30 cellular contexts compared by ENCODE assay signal in the genomic region with DNA sequence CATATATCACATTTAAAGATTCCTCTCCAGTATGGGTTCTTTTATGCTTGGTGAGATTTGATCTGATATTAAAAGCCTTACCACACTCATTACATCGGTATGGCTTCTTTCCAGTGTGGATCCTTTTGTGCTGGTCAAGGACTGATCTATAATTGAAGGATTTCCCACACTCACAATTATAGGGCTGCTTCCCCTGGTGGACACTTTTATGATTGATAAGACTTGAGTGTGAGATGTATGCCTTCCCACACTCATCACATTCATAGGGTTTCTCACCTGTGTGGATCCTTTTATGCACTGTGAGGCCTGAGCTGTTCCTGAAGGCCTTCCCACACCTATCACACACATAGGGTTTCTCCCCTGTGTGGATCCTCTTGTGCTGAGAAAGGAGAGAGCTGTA. TPM values are rescaled to one million over a fixed set of nuclear protein-coding genes. Genes with fewer than 3 reads are reported as not detected.
DNase-seq lines count a peak whose midpoint lies in the region; ATAC-seq, FAIRE-seq and TF ChIP-seq lines count a peak whose summit lies in the region.
"Had no signal": no experiment of that assay in that cellular context is flagged by ENCODE, and none has a peak within 500 bp of the region (broad histone marks: within the 10 kb centered on the region; RNA-seq: fewer than 3 reads in every experiment).

No MANE protein-coding gene starts in this region.

- in situ Hi-C loops in K562 (cut with MboI): no loop called here

- H3K4me2 ChIP-seq in DOHH2 (ENCODE audit: low read length): no peak overlapping the region
- H3K4me2 ChIP-seq in K562 (ENCODE audit: insufficient read depth, low read length): no peak overlapping the region
- no peak overlapping the region for H3K4me2 ChIP-seq in osteoblast (ENCODE audit: insufficient read depth, low read length)
- H3K4me2 ChIP-seq: PC-9 had no signal

- no peak for TF ChIP-seq RAD21 in K562 (CRISPR knock-in tag; conservative IDR thresholded peaks at IDR 0.05 in 1 of 2, IDR thresholded peaks at IDR 0.05 in 1 of 2)

- H3K4me3 ChIP-seq in DOHH2 (ENCODE audit: low read length) (no peak overlapping the region), HEK293 (ENCODE audit: low read depth, low read length) (no peak overlapping the region), K562 (no peak overlapping the region), osteoblast (ENCODE audit: insufficient read depth, low read length) (peak overlapping the region; percentile 21)
- H3K4me3 ChIP-seq: MG63, PC-9, SJSA1 had no signal

- H3K36me3 ChIP-seq in DOHH2 (ENCODE audit: control insufficient read depth, low read length): peaks cover 65% of the 10 kb centered on the region
- peaks cover 5 to 69% of the 10 kb centered on the region in 2 experiments; a peak in 2 of 3 replicates for H3K36me3 ChIP-seq in HEK293 (ENCODE audit: control insufficient read depth in 2 of 2, insufficient read depth in 1 of 2, low read length in 2 of 2)
- peaks cover 47% of the 10 kb centered on the region for H3K36me3 ChIP-seq in K562 (ENCODE audit: control insufficient read depth, insufficient read depth, low read length)
- H3K36me3 ChIP-seq in osteoblast (ENCODE audit: insufficient read depth, low read length): peaks cover 49% of the 10 kb centered on the region

- no peak for FAIRE-seq in K562 (lab: Jason Lieb, UNC)
- FAIRE-seq: G401.6, GM12892, HTR-8/SVneo had no signal

- H3K79me2 ChIP-seq in DOHH2 (ENCODE audit: control insufficient read depth, low read length) (peaks cover 13% of the 10 kb centered on the region), K562 (ENCODE audit: control insufficient read depth, insufficient read depth, low read length) (no peaks in the 10 kb centered on the region), osteoblast (ENCODE audit: insufficient read depth, low read length) (no peaks in the 10 kb centered on the region)

- no peak overlapping the region for H3K9ac ChIP-seq in K562 (ENCODE audit: insufficient read depth in 1 of 2, low read depth in 2 of 2, low read length in 2 of 2)

- H3K9me1 ChIP-seq in K562 (ENCODE audit: control insufficient read depth, insufficient read depth, low read length): no peaks in the 10 kb centered on the region

- peaks cover 3% of the 10 kb centered on the region; the same call in 1 of the 2 replicates for H3F3A ChIP-seq in DOHH2 (ENCODE audit: control insufficient read depth, insufficient read depth)

- POLR2A ChIA-PET in HEK293 (lab: Yijun Ruan, JAX): no interaction called here
- POLR2A ChIA-PET in K562 (lab: Yijun Ruan, JAX): interaction anchor here (0.6 kb wide), 1 partner anchor 251 kb away, joined by 3 read pairs; no protein-coding TSS in a partner anchor

- no peak for ATAC-seq in K562
- no peak for ATAC-seq in GM19351 (IDR thresholded peaks at IDR 0.05; ENCODE audit: unreplicated experiment)
- no peak for ATAC-seq in GM19328 (IDR thresholded peaks at IDR 0.05; ENCODE audit: unreplicated experiment)

- H3K9me3 ChIP-seq in DOHH2 (ENCODE audit: control insufficient read depth, insufficient read depth, low read length) (peaks cover 17% of the 10 kb centered on the region; the same call in 1 of the 2 replicates), HEK293 (ENCODE audit: control insufficient read depth, insufficient read depth, low read depth, low read length) (no peaks in the 10 kb centered on the region), K562 (replicated peaks; ENCODE audit: control insufficient read depth, insufficient read depth, low read depth, low read length) (peaks cover 50% of the 10 kb centered on the region), osteoblast (ENCODE audit: low read depth, low read length) (peaks cover 43% of the 10 kb centered on the region)

- peak in 1 of 4 experiments; percentile 26 for DNase-seq in K562 (ENCODE audit: extremely low read depth in 1 of 4, low spot score in 3 of 4)
- no peak for DNase-seq in osteoblast (ENCODE audit: insufficient read length, low spot score, missing footprints)
- no peak for DNase-seq in SK-N-DZ (ENCODE audit: low spot score)
- DNase-seq: CD4-positive, CD25-positive, alpha-beta regulatory T cell; DMS53; GOT3; HCEC 1CT; KBM-7; MG63; NCI-H1105 treated with DMSO at 0.1 percent for 48 hours; NCI-H146; NCI-H1930; NCI-H446; NCI-H524 treated with DMSO at 0.1 percent for 48 hours; NCI-H774; PC-9; Right ventricle myocardium superior; RPMI8226 had no signal

- H2AFZ ChIP-seq in K562 (ENCODE audit: low read depth, low read length) (no peak overlapping the region), osteoblast (ENCODE audit: low read length) (no peak overlapping the region)
- H2AFZ ChIP-seq: PC-9 had no signal

- H4K20me1 ChIP-seq in DOHH2 (ENCODE audit: control insufficient read depth, insufficient read depth, low read depth, low read length) (no peaks in the 10 kb centered on the region), K562 (replicated peaks; ENCODE audit: control insufficient read depth, insufficient read depth, low read length) (no peaks in the 10 kb centered on the region), osteoblast (ENCODE audit: insufficient read depth, low read length) (no peaks in the 10 kb centered on the region)

- no TSS peak for BruUV-seq in K562 (replicated peaks; lab: Mats Ljungman, UMichigan)

- no peak for TF ChIP-seq EP300 in K562 (IDR thresholded peaks at IDR 0.05; ENCODE audit: low read length)

- H3K9me2 ChIP-seq in DOHH2 (replicated peaks; ENCODE audit: control insufficient read depth, low read length): no peaks in the 10 kb centered on the region

- CTCF ChIA-PET in HEK293 (lab: Yijun Ruan, JAX) (interaction anchor here (0.6 kb wide), 1 partner anchor 180 kb away, joined by 4 read pairs; no protein-coding TSS in a partner anchor), K562 (lab: Yijun Ruan, JAX; ENCODE audit: low intra/inter-chr PET ratio) (no interaction called here)

- no peak for TF ChIP-seq POLR2A in K562 (conservative IDR thresholded peaks at IDR 0.05)

- H3K4me1 ChIP-seq in DOHH2 (ENCODE audit: control insufficient read depth, low read length) (no peaks in the 10 kb centered on the region), HEK293 (ENCODE audit: control insufficient read depth, insufficient read depth, low read length) (no peaks in the 10 kb centered on the region), K562 (replicated peaks in 1 of 2; ENCODE audit: control insufficient read depth in 2 of 2, insufficient read depth in 2 of 2, low read length in 2 of 2) (no peaks in the 10 kb centered on the region), osteoblast (ENCODE audit: insufficient read depth, low read length) (no peaks in the 10 kb centered on the region)
- H3K4me1 ChIP-seq: SJSA1 had no signal

- H3K27me3 ChIP-seq in DOHH2 (ENCODE audit: control insufficient read depth, low read length): no peaks in the 10 kb centered on the region
- H3K27me3 ChIP-seq in K562 (ENCODE audit: control insufficient read depth in 2 of 2, insufficient read depth in 2 of 2, low read length in 2 of 2): no peaks in the 10 kb centered on the region
- H3K27me3 ChIP-seq in osteoblast (ENCODE audit: insufficient read depth, low read length): no peaks in the 10 kb centered on the region
- H3K27me3 ChIP-seq: MG63, SJSA1 had no signal

- WGBS in K562 (ENCODE audit: insufficient coverage, low coverage, missing lambda C conversion rate): 100% methylated on average over 1 of the region's 1 CpG

- intact Hi-C loops in K562 (cut with micrococcal nuclease): no loop called here

- H3K27ac ChIP-seq in DOHH2 (ENCODE audit: low read depth, low read length) (no peak overlapping the region), HEK293 (ENCODE audit: extremely low read depth, low read depth, low read length) (no peak overlapping the region), K562 (ENCODE audit: extremely low read depth, low read depth, low read length) (no peak overlapping the region), osteoblast (ENCODE audit: low read depth, low read length) (no peak overlapping the region)
- H3K27ac ChIP-seq: PC-9, SJSA1 had no signal

- TF ChIP-seq CTCF in DOHH2 (IDR thresholded peaks at IDR 0.05; ENCODE audit: low read depth, low read length, poor library complexity, severe bottlenecking) (peak; percentile 24), HEK293 (tag by site-specific recombination; IDR thresholded peaks at IDR 0.05) (no peak), K562 (IDR thresholded peaks at IDR 0.05 in 2 of 3, conservative IDR thresholded peaks at IDR 0.05 in 1 of 3; ENCODE audit: insufficient read depth in 2 of 3, low read depth in 1 of 3, low read length in 3 of 3) (no peak), osteoblast (IDR thresholded peaks at IDR 0.05; ENCODE audit: extremely low read depth, low read depth, low read length) (no peak)

RNA-seq across cellular contexts. Expression of a gene that starts 12.2 kb away (rescaled TPM):
- total RNA-seq in K562 (2011; cell fraction: chromatin; rRNA removed; ENCODE audit: low replicate concordance): 20.6 and 74.4 TPM in 2 replicates
- total RNA-seq in K562 (2011; cell fraction: nucleolus; rRNA removed): 10.7 and 15.1 TPM in 2 replicates
- total RNA-seq in K562 (2011; cell fraction: nucleoplasm; rRNA removed): 20.2 and 22.8 TPM in 2 replicates
- total RNA-seq in K562 (2014; rRNA removed) (18.9 and 22.2 TPM in 2 replicates), K562 (2014; rRNA removed; fragmentation: Illumina TruSeq; extraction: Trizol) (32.8 and 33.9 TPM in 2 replicates), K562 (2015; rRNA removed; fragmentation: Illumina TruSeq; extraction: Trizol) (25.8 and 28.8 TPM in 2 replicates), K562 (2021) (22.9 and 24.0 TPM in 2 replicates), osteoblast (12.4 and 18.1 TPM in 2 replicates)
- polyA plus RNA-seq in K562 (2011; rRNA removed) (37.5 and 38.6 TPM in 2 replicates), K562 (2014; fragmentation: Illumina TruSeq; extraction: Trizol) (21.6 and 25.0 TPM in 2 replicates), K562 (2014; fragmentation: Nextera tagmentation; extraction: Ambion mirVana) (10 to 100 TPM; 12.2 to 18.1 TPM), K562 (2014; rRNA removed) (19.2 and 32.9 TPM in 2 replicates)
- polyA plus RNA-seq in K562 (2011; cell fraction: cytosol; rRNA removed): 4.0 and 9.8 TPM in 2 replicates
- 41.6 and 58.9 TPM in 2 replicates for polyA plus RNA-seq in K562 (2011; cell fraction: nucleus; rRNA removed)
- polyA plus RNA-seq in K562 (2012): 22.2 and 23.9 TPM in 2 replicates
- 45.8 and 63.5 TPM in 2 replicates for polyA minus RNA-seq in K562 (2011; rRNA and poly(A)+ RNA removed)
- polyA minus RNA-seq in K562 (2011; cell fraction: cytosol; rRNA and poly(A)+ RNA removed): 13.9 and 14.1 TPM in 2 replicates
- 17.5 and 36.4 TPM in 2 replicates for polyA minus RNA-seq in K562 (2011; cell fraction: nucleus; rRNA and poly(A)+ RNA removed)
- polyA plus RNA-seq in SK-N-DZ (2014; cell fraction: cytosol; rRNA removed): 22.9 and 31.3 TPM in 2 replicates
- polyA plus RNA-seq in SK-N-DZ (2014; cell fraction: nucleus; rRNA removed): 42.3 and 55.6 TPM in 2 replicates

RNA-seq across cellular contexts. Expression of a gene that starts 46.3 kb away (rescaled TPM):
- 73.7 and 86.6 TPM in 2 replicates for total RNA-seq in K562 (2011; cell fraction: chromatin; rRNA removed; ENCODE audit: low replicate concordance)
- total RNA-seq in K562 (2011; cell fraction: nucleolus; rRNA removed): 95.9 and 106 TPM in 2 replicates
- 91.3 and 109 TPM in 2 replicates for total RNA-seq in K562 (2011; cell fraction: nucleoplasm; rRNA removed)
- total RNA-seq in K562 (2014; rRNA removed): 56.1 and 59.2 TPM in 2 replicates
- total RNA-seq in K562 (2014; rRNA removed; fragmentation: Illumina TruSeq; extraction: Trizol): 34.4 and 37.9 TPM in 2 replicates
- 49.0 and 50.9 TPM in 2 replicates for total RNA-seq in K562 (2015; rRNA removed; fragmentation: Illumina TruSeq; extraction: Trizol)
- total RNA-seq in K562 (2021): 71.7 and 82.7 TPM in 2 replicates
- polyA plus RNA-seq in K562 (2011; rRNA removed): 42.9 and 52.4 TPM in 2 replicates
- polyA plus RNA-seq in K562 (2011; cell fraction: cytosol; rRNA removed): 63.9 and 119 TPM in 2 replicates
- polyA plus RNA-seq in K562 (2011; cell fraction: nucleus; rRNA removed): 59.1 and 67.4 TPM in 2 replicates
- 75.0 and 92.9 TPM in 2 replicates for polyA plus RNA-seq in K562 (2012)
- polyA plus RNA-seq in K562 (2014; fragmentation: Illumina TruSeq; extraction: Trizol): 44.5 and 50.6 TPM in 2 replicates
- polyA plus RNA-seq in K562 (2014; fragmentation: Nextera tagmentation; extraction: Ambion mirVana): 1 to 10 TPM; 3.9 to 5.1 TPM
- polyA plus RNA-seq in K562 (2014; rRNA removed): 64.2 and 72.6 TPM in 2 replicates
- 36.0 and 42.1 TPM in 2 replicates for polyA minus RNA-seq in K562 (2011; rRNA and poly(A)+ RNA removed)
- polyA minus RNA-seq in K562 (2011; cell fraction: cytosol; rRNA and poly(A)+ RNA removed): 40.6 and 47.7 TPM in 2 replicates
- 18.3 and 30.5 TPM in 2 replicates for polyA minus RNA-seq in K562 (2011; cell fraction: nucleus; rRNA and poly(A)+ RNA removed)
- total RNA-seq in osteoblast: 104 and 113 TPM in 2 replicates
- 40.8 and 45.6 TPM in 2 replicates for polyA plus RNA-seq in SK-N-DZ (2014; cell fraction: cytosol; rRNA removed)
- 42.4 and 44.6 TPM in 2 replicates for polyA plus RNA-seq in SK-N-DZ (2014; cell fraction: nucleus; rRNA removed)

RNA-seq across cellular contexts. Expression of a gene that starts 50.1 kb away (rescaled TPM):
- total RNA-seq in K562 (2011; cell fraction: chromatin; rRNA removed; ENCODE audit: low replicate concordance): 0.16 TPM in 1 of 2 replicates, not detected in the other
- not detected in 2 replicates for total RNA-seq in K562 (2011; cell fraction: nucleolus; rRNA removed)
- not detected in 2 replicates for total RNA-seq in K562 (2011; cell fraction: nucleoplasm; rRNA removed)
- 0.18 TPM in 1 of 2 replicates, not detected in the other for total RNA-seq in K562 (2014; rRNA removed)
- total RNA-seq in K562 (2014; rRNA removed; fragmentation: Illumina TruSeq; extraction: Trizol): 0.07 TPM in 1 of 2 replicates, not detected in the other
- total RNA-seq in K562 (2015; rRNA removed; fragmentation: Illumina TruSeq; extraction: Trizol): 0.15 TPM in 1 of 2 replicates, not detected in the other
- 0.13 TPM in 1 of 2 replicates, not detected in the other for total RNA-seq in K562 (2021)
- polyA plus RNA-seq in K562 (2011; rRNA removed): not detected in 2 replicates
- not detected in 2 replicates for polyA plus RNA-seq in K562 (2011; cell fraction: cytosol; rRNA removed)
- polyA plus RNA-seq in K562 (2011; cell fraction: nucleus; rRNA removed): 0.13 TPM in 1 of 2 replicates, not detected in the other
- 0.15 and 0.27 TPM in 2 replicates for polyA plus RNA-seq in K562 (2012)
- polyA plus RNA-seq in K562 (2014; fragmentation: Illumina TruSeq; extraction: Trizol): 0.04 TPM in 1 of 2 replicates, not detected in the other
- polyA plus RNA-seq in K562 (2014; fragmentation: Nextera tagmentation; extraction: Ambion mirVana): not detected
- 0.22 TPM in 1 of 2 replicates, not detected in the other for polyA plus RNA-seq in K562 (2014; rRNA removed)
- polyA minus RNA-seq in K562 (2011; rRNA and poly(A)+ RNA removed): not detected in 2 replicates
- polyA minus RNA-seq in K562 (2011; cell fraction: cytosol; rRNA and poly(A)+ RNA removed): not detected in 2 replicates
- polyA minus RNA-seq in K562 (2011; cell fraction: nucleus; rRNA and poly(A)+ RNA removed): not detected in 2 replicates
- not detected in 2 replicates for total RNA-seq in osteoblast
- not detected in 2 replicates for polyA plus RNA-seq in SK-N-DZ (2014; cell fraction: cytosol; rRNA removed)
- not detected in 2 replicates for polyA plus RNA-seq in SK-N-DZ (2014; cell fraction: nucleus; rRNA removed)
- total RNA-seq: A673; CD4-positive, CD25-positive, alpha-beta regulatory T cell; LHCN-M2; PC-9; Right ventricle myocardium superior; SJSA1; T-helper 1 cell treated with Interleukin-12 subunit alpha and Interleukin-12 subunit beta and Interleukin-4 antibody, amounts not matched to agents 30 ng/mL and 1 ng/mL, for 36 hours had no signal
- polyA plus RNA-seq: BJ had no signal
